ENCODE assay signal across 17 cellular contexts in the genomic region with DNA sequence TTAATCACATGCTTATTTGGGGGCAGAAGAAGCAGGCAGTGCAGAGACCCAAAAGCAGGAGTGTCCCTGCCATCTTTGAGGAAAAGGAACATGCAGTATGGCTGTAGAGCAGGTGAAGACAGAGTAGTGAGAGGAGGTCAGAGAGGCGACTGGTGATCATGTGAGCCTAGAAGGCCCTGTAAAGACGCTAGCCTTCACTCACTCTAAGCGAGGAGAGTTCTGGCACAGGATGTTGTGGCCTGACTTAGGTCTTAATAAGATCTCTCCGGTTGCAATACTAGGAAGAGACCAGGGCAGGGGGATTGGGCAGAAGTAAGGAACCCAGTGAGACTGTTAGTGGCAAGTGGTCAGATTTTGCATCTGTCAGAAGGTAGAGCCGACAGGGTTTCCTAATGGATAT.
"Had no signal": no experiment of that assay in that cellular context is flagged by ENCODE, and none has a peak within 500 bp of the region (broad histone marks: within the 10 kb centered on the region; RNA-seq: fewer than 3 reads in every experiment).

No MANE protein-coding gene starts in this region.

- H3K27ac ChIP-seq: cardiac muscle cell, foreskin keratinocyte, pancreas, right lobe of liver, tibial nerve had no signal

- ATAC-seq: foreskin keratinocyte, left lobe of liver, pancreas had no signal

- H3K4me3 ChIP-seq: cardiac muscle cell, pancreas, right lobe of liver, tibial nerve had no signal

- FAIRE-seq: pancreas, urothelium cell line had no signal

- H3K4me3 Mint-ChIP-seq: activated CD4-positive, alpha-beta T cell treated with anti-CD3 and anti-CD28 coated beads, Interleukin-2, amount 10 ng/mL, durations not matched to agents 24 days and 14 days; activated naive CD4-positive, alpha-beta T cell treated with anti-CD3 and anti-CD28 coated beads for 36 hours had no signal

- H3K4me1 ChIP-seq: pancreas, right lobe of liver, tibial nerve had no signal

- H3K27ac Mint-ChIP-seq: activated CD4-positive, alpha-beta T cell treated with anti-CD3 and anti-CD28 coated beads, Interleukin-2, amount 10 ng/mL, durations not matched to agents 24 days and 14 days; activated naive CD4-positive, alpha-beta T cell treated with anti-CD3 and anti-CD28 coated beads for 36 hours; activated T-helper 2 cell treated with anti-CD3 and anti-CD28 coated beads, Interferon-gamma antibody, Interleukin-2, Interleukin-4, amounts not matched to agents 10 μg/mL and 5 μg/mL and 100 μg/mL, durations not matched to agents 14 hours and 24 hours and 36 hours had no signal

- H3K27me3 ChIP-seq: cardiac muscle cell, foreskin keratinocyte, pancreas, right lobe of liver, tibial nerve had no signal

- H3K9me3 ChIP-seq: pancreas, right lobe of liver, tibial nerve had no signal

- H3K27me3 Mint-ChIP-seq: activated CD4-positive, alpha-beta T cell treated with anti-CD3 and anti-CD28 coated beads, Interleukin-2, amount 10 ng/mL, durations not matched to agents 24 days and 14 days had no signal

- H3K9me3 Mint-ChIP-seq: activated CD4-positive, alpha-beta T cell treated with anti-CD3 and anti-CD28 coated beads, Interleukin-2, amount 10 ng/mL, durations not matched to agents 24 days and 14 days; activated T-helper 2 cell treated with anti-CD3 and anti-CD28 coated beads, Interferon-gamma antibody, Interleukin-2, Interleukin-4, amounts not matched to agents 10 μg/mL and 5 μg/mL and 100 μg/mL, durations not matched to agents 14 hours and 24 hours and 36 hours had no signal

- H3K36me3 ChIP-seq: cardiac muscle cell, pancreas, right lobe of liver, tibial nerve had no signal

- DNase-seq: activated CD4-positive, alpha-beta T cell treated with anti-CD3 and anti-CD28 coated beads, Interleukin-2, amount 10 ng/mL, durations not matched to agents 24 days and 14 days; activated naive CD4-positive, alpha-beta T cell treated with anti-CD3 and anti-CD28 coated beads for 36 hours; activated T-cell treated with anti-CD3 and anti-CD28 coated beads for 4 hours; foreskin keratinocyte; glutamatergic neuron; hippocampal formation; islet precursor cell; midbrain; pancreas; right lobe of liver; stimulated activated CD4-positive, alpha-beta T cell treated with anti-CD3 and anti-CD28 coated beads, Interleukin-4, amount 100 ng/mL, for 24 hours; stimulated activated naive CD4-positive, alpha-beta T cell had no signal
